ENCODE assay signal across 12 cellular contexts in genomic region chr19:16200038-16200775, GRCh38. TPM values are rescaled to one million over a fixed set of nuclear protein-coding genes. Genes with fewer than 3 reads are reported as not detected.
A peak's percentile ranks its signal among the peaks of the same experiment; 100 is the strongest.
DNase-seq lines count a peak whose midpoint lies in the region; ATAC-seq and TF ChIP-seq lines count a peak whose summit lies in the region.
"Had no signal": no experiment of that assay in that cellular context is flagged by ENCODE, and none has a peak within 500 bp of the region (broad histone marks: within the 10 kb centered on the region; RNA-seq: fewer than 3 reads in every experiment).

No MANE protein-coding gene starts in this region.

- H3K9me3 Mint-ChIP-seq in activated CD8-positive, alpha-beta T cell treated with anti-CD3 and anti-CD28 coated beads, Interleukin-2, amount 10 ng/mL, durations not matched to agents 7 days and 5 days (ENCODE audit: insufficient read depth) = no peaks in the 10 kb centered on the region

- ATAC-seq in activated CD8-positive, alpha-beta T cell treated with anti-CD3 and anti-CD28 coated beads, Interleukin-2, amount 10 ng/mL, durations not matched to agents 7 days and 5 days = no peak
- peak; percentile 45 for ATAC-seq in left lung
- ATAC-seq in HG02759 (IDR thresholded peaks at IDR 0.05; ENCODE audit: unreplicated experiment) = no peak
- ATAC-seq in foreskin keratinocyte = no peak
- no peak for ATAC-seq in HG03108 (IDR thresholded peaks at IDR 0.05; ENCODE audit: unreplicated experiment)
- ATAC-seq in HG02642 (IDR thresholded peaks at IDR 0.05; ENCODE audit: poor library complexity, unreplicated experiment) = no peak

- peaks cover 66% of the 10 kb centered on the region for H3K4me1 Mint-ChIP-seq in activated CD8-positive, alpha-beta T cell treated with anti-CD3 and anti-CD28 coated beads, Interleukin-2, amount 10 ng/mL, durations not matched to agents 7 days and 5 days (ENCODE audit: low read depth)

- peak overlapping the region; percentile 44 for H3K4me3 ChIP-seq in ACC112 (ENCODE audit: low read depth, low read length)
- no peak overlapping the region for H3K4me3 ChIP-seq in H7 (ENCODE audit: insufficient read depth, low read depth, low read length)
- H3K4me3 ChIP-seq in left lung = no peak overlapping the region

- peak overlapping the region; percentile 81 for H3K27ac Mint-ChIP-seq in activated CD8-positive, alpha-beta T cell treated with anti-CD3 and anti-CD28 coated beads, Interleukin-2, amount 10 ng/mL, durations not matched to agents 7 days and 5 days

- H2AFZ ChIP-seq in ACC112 (ENCODE audit: low read length, unreplicated experiment) = no peak overlapping the region

- H3K27ac ChIP-seq in ACC112 (ENCODE audit: low read depth, low read length) (no peak overlapping the region), left lung (peak overlapping the region in 1 of 2 donors; percentile 37), foreskin keratinocyte (no peak overlapping the region)

- POLR2A ChIA-PET in activated CD8-positive, alpha-beta T cell treated with anti-CD3 and anti-CD28 coated beads, Interleukin-2, amount 10 ng/mL, durations not matched to agents 7 days and 5 days (lab: Charles Lee) = interaction anchor here (0.6 to 1.5 kb wide), 3 partner anchors 15 to 127 kb away, joined by 3 to 4 read pairs (median 4); partner anchors contain the start of gene FAM32A

- peak overlapping the region; percentile 66 for H3K4me3 Mint-ChIP-seq in activated CD8-positive, alpha-beta T cell treated with anti-CD3 and anti-CD28 coated beads, Interleukin-2, amount 10 ng/mL, durations not matched to agents 7 days and 5 days

- H3K27me3 ChIP-seq in ACC112 (ENCODE audit: insufficient read depth, low read length) (no peaks in the 10 kb centered on the region), H7 (ENCODE audit: control insufficient read depth, insufficient read depth, low read length) (no peaks in the 10 kb centered on the region), left lung (no peaks in the 10 kb centered on the region), foreskin keratinocyte (no peaks in the 10 kb centered on the region)

- H3K36me3 ChIP-seq in ACC112 (ENCODE audit: insufficient read depth, low read length) (no peaks in the 10 kb centered on the region), H7 (replicated peaks; ENCODE audit: control insufficient read depth, insufficient read depth, low read length) (no peaks in the 10 kb centered on the region; the same call in 1 of the 2 replicates), left lung (peaks cover 0 to 49% of the 10 kb centered on the region in 2 donors)

- peaks cover 53% of the 10 kb centered on the region for H3K36me3 Mint-ChIP-seq in activated CD8-positive, alpha-beta T cell treated with anti-CD3 and anti-CD28 coated beads, Interleukin-2, amount 10 ng/mL, durations not matched to agents 7 days and 5 days (ENCODE audit: low read depth)

- intact Hi-C loops in left lung (cut with DNase I) = no loop called here

- no peak for TF ChIP-seq CTCF in left lung (IDR thresholded peaks at IDR 0.05)
- TF ChIP-seq CTCF in foreskin keratinocyte (conservative IDR thresholded peaks at IDR 0.05) = no peak

- CTCF ChIA-PET in activated CD8-positive, alpha-beta T cell treated with anti-CD3 and anti-CD28 coated beads, Interleukin-2, amount 10 ng/mL, durations not matched to agents 7 days and 5 days (lab: Charles Lee) = interaction anchor here (1.0 to 2.1 kb wide), 3 partner anchors 158 to 183 kb away, joined by 3 to 6 read pairs (median 3); no protein-coding TSS in a partner anchor

- peaks cover 50% of the 10 kb centered on the region for H3K79me2 ChIP-seq in ACC112 (ENCODE audit: control insufficient read depth, insufficient read depth, low read length, unreplicated experiment)

- H3K4me1 ChIP-seq in ACC112 (ENCODE audit: control insufficient read depth, insufficient read depth, low read length, unreplicated experiment) = peaks cover 24% of the 10 kb centered on the region
- peaks cover 26 to 33% of the 10 kb centered on the region in 2 donors for H3K4me1 ChIP-seq in left lung
- H3K4me1 ChIP-seq in foreskin keratinocyte = no peaks in the 10 kb centered on the region

- H3K27me3 Mint-ChIP-seq in activated CD8-positive, alpha-beta T cell treated with anti-CD3 and anti-CD28 coated beads, Interleukin-2, amount 10 ng/mL, durations not matched to agents 7 days and 5 days (ENCODE audit: low read depth) = no peaks in the 10 kb centered on the region

- DNase-seq in H7 (peak; percentile 35), left lung (no peak), foreskin keratinocyte (no peak)
- DNase-seq in activated CD8-positive, alpha-beta T cell treated with anti-CD3 and anti-CD28 coated beads, Interleukin-2, amount 10 ng/mL, durations not matched to agents 7 days and 5 days = peak; percentile 19
- DNase-seq: DMS79; NCI-H2171; stimulated activated CD4-positive, alpha-beta T cell treated with anti-CD3 and anti-CD28 coated beads, Interleukin-15, amount 100 ng/mL, for 24 hours had no signal

- H3K9me3 ChIP-seq in left lung = no peaks in the 10 kb centered on the region

RNA-seq across cellular contexts. Expression of gene AP1M1, which starts 2.5 kb away (rescaled TPM):
- 49.3 and 56.3 TPM in 2 replicates for total RNA-seq in H7 (2014; rRNA removed; shearing (Covaris generic))
- total RNA-seq in activated CD8-positive, alpha-beta T cell treated with anti-CD3 and anti-CD28 coated beads, Interleukin-2, amount 10 ng/mL, durations not matched to agents 7 days and 5 days = 100 to 1,000 TPM; 184 to 186 TPM
- total RNA-seq in left lung = 10 to 100 TPM; 72.1 to 73.9 TPM
- 56.2 and 62.4 TPM in 2 replicates for total RNA-seq in foreskin keratinocyte
- polyA plus RNA-seq in foreskin keratinocyte = 59.7 and 61.5 TPM in 2 replicates

RNA-seq across cellular contexts. Expression of gene FAM32A, which starts 15.0 kb away (rescaled TPM):
- 91.8 and 96.9 TPM in 2 replicates for total RNA-seq in H7 (2014; rRNA removed; shearing (Covaris generic))
- total RNA-seq in activated CD8-positive, alpha-beta T cell treated with anti-CD3 and anti-CD28 coated beads, Interleukin-2, amount 10 ng/mL, durations not matched to agents 7 days and 5 days = 10 to 100 TPM; 65.8 to 69.4 TPM
- 10 to 100 TPM; 57.1 to 62.3 TPM for total RNA-seq in left lung
- total RNA-seq in foreskin keratinocyte = 90.5 and 91.1 TPM in 2 replicates
- 95.4 and 97.8 TPM in 2 replicates for polyA plus RNA-seq in foreskin keratinocyte

RNA-seq across cellular contexts. Expression of gene CIB3, which starts 26.9 kb away (rescaled TPM):
- total RNA-seq in H7 (2014; rRNA removed; shearing (Covaris generic)) = not detected in 2 replicates
- not detected for total RNA-seq in activated CD8-positive, alpha-beta T cell treated with anti-CD3 and anti-CD28 coated beads, Interleukin-2, amount 10 ng/mL, durations not matched to agents 7 days and 5 days
- total RNA-seq in left lung = not detected
- not detected in 2 replicates for total RNA-seq in foreskin keratinocyte
- polyA plus RNA-seq in foreskin keratinocyte = not detected in 2 replicates
- polyA plus RNA-seq: keratinocyte had no signal

RNA-seq across cellular contexts. Expression of gene HSH2D, which starts 56.7 kb away (rescaled TPM):
- 0.07 TPM in 1 of 2 replicates, not detected in the other for total RNA-seq in H7 (2014; rRNA removed; shearing (Covaris generic))
- 10 to 100 TPM; 83.6 to 84.3 TPM for total RNA-seq in activated CD8-positive, alpha-beta T cell treated with anti-CD3 and anti-CD28 coated beads, Interleukin-2, amount 10 ng/mL, durations not matched to agents 7 days and 5 days
- total RNA-seq in left lung = 1 to 10 TPM; 7.1 to 8.5 TPM
- total RNA-seq in foreskin keratinocyte = 3.1 and 3.2 TPM in 2 replicates
- 3.2 and 3.6 TPM in 2 replicates for polyA plus RNA-seq in foreskin keratinocyte

Comparison
In these comparisons a context has a peak if more than half of its experiments do, and no peak if none do; other contexts are left out.
1. DNase-seq: peak in H7 (single experiment) and activated CD8-positive, alpha-beta T cell treated with anti-CD3 and anti-CD28 coated beads, Interleukin-2, amount 10 ng/mL, durations not matched to agents 7 days and 5 days (single experiment); none in left lung (0 of 2) and foreskin keratinocyte (0 of 2).